ENCODE assay signal across 23 cellular contexts in the genomic region with DNA sequence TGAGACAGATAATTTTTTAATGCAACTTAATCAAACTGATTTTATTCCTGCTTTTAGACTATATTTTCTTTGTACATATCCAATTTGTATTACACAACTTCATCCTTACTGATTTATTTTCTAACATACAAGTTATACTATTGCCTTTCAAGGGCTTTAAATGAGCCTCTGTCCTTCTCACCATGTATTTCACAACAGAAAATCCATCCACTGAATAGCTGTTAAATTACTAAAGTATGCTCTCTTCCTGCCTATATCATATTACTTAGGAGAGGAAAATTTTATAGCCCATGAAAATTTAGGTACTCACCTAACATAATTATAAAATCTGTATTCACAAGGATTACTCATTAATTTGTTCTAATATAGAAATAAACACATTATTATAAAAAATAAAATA.
"Had no signal": no experiment of that assay in that cellular context is flagged by ENCODE, and none has a peak within 500 bp of the region (broad histone marks: within the 10 kb centered on the region; RNA-seq: fewer than 3 reads in every experiment).

No MANE protein-coding gene starts in this region.

- ATAC-seq: left lobe of liver; lower lobe of right lung; sciatic nerve; stimulated activated naive B cell treated with anti-CD40 and anti-IgM and Interleukin-4, amounts not matched to agents 10 μg/mL and 1 μg/mL and 100 μg/mL, for 72 hours had no signal

- H3K27ac ChIP-seq: esophagus squamous epithelium, lower lobe of right lung, testis, vagina had no signal

- DNase-seq: activated CD4-positive, alpha-beta memory T cell treated with anti-CD3 and anti-CD28 coated beads for 36 hours; activated CD4-positive, alpha-beta T cell treated with anti-CD3 and anti-CD28 coated beads for 48 hours; activated naive CD4-positive, alpha-beta T cell treated with Interleukin-2 at 50 U/mL for 16 hours; activated naive CD8-positive, alpha-beta T cell treated with anti-CD3 and anti-CD28 coated beads for 36 hours; activated T-cell treated with anti-CD3 and anti-CD28 coated beads, Interleukin-2, amount 50 U/mL, for 48 hours; amygdala; cerebellar nuclear complex; cortex of kidney; endodermal cell; esophagus squamous epithelium; foreskin melanocyte; lower lobe of right lung; mesendoderm; naive B cell; nucleus accumbens; stimulated activated CD4-positive, alpha-beta T cell treated with anti-CD3 and anti-CD28 coated beads, Interleukin-2, amount 100 ng/mL, for 48 hours; stimulated activated CD8-positive, alpha-beta memory T cell treated with anti-CD3 and anti-CD28 coated beads, Interleukin-4, amount 100 ng/mL, for 48 hours; stimulated activated naive B cell treated with anti-CD40 and anti-IgM and Interleukin-4, amounts not matched to agents 10 μg/mL and 1 μg/mL and 100 μg/mL, for 72 hours; testis; trophoblast cell had no signal

- H3K9me3 ChIP-seq: lower lobe of right lung, testis, vagina had no signal

- H3K4me1 ChIP-seq: lower lobe of right lung, testis, vagina had no signal

- H3K4me3 ChIP-seq: esophagus squamous epithelium, lower lobe of right lung, testis, vagina had no signal

- H3K36me3 ChIP-seq: esophagus squamous epithelium, lower lobe of right lung, vagina had no signal

- H3K27me3 ChIP-seq: esophagus squamous epithelium, testis, vagina had no signal
